In the genomic region with DNA sequence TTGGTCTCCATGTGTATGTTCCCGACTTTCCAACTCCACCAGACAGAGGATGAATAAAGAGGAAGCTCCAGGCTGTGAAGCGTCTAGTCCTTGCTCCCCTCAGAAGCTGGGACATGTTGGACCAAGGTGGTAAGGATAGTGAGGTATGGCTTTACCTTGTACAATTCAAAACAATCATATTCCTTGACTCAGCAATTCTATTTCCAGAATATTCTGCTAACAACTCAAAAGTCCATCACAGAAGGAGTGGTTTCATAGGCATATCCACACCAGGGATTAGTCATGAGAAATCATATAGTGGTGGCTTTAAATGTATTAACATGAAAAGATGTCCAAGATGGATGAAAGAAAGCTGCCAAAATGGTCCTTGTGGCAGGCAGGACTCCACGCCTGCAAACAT, we compare ENCODE assay signal across 23 cellular contexts. TPM values are rescaled to one million over a fixed set of nuclear protein-coding genes. Genes with fewer than 3 reads are reported as not detected.
DNase-seq lines count a peak whose midpoint lies in the region; ATAC-seq and TF ChIP-seq lines count a peak whose summit lies in the region.
"Had no signal": no experiment of that assay in that cellular context is flagged by ENCODE, and none has a peak within 500 bp of the region (broad histone marks: within the 10 kb centered on the region; RNA-seq: fewer than 3 reads in every experiment).

No MANE protein-coding gene starts in this region.

- H3K27ac ChIP-seq in heart left ventricle (peak overlapping the region; percentile 35 to 77 (median 60)), angular gyrus (ENCODE audit: low read depth, low read length) (peak overlapping the region; percentile 4), lower lobe of right lung (peak overlapping the region; percentile 38), thyroid gland (peak overlapping the region in 2 of 3 donors; percentile 44 to 70), sigmoid colon (peak overlapping the region in 2 of 4 donors; percentile 15 to 36)
- H3K27ac ChIP-seq: HL-60, suprapubic skin, vagina had no signal

- H3K27me3 ChIP-seq in heart left ventricle (no peaks in the 10 kb centered on the region), lower lobe of right lung (ENCODE audit: low read depth) (no peaks in the 10 kb centered on the region), thyroid gland (no peaks in the 10 kb centered on the region), sigmoid colon (no peaks in the 10 kb centered on the region)
- H3K27me3 ChIP-seq: BLaER1 treated with 17β-estradiol and CSF1 and Interleukin-3, amounts not matched to agents 10 nM and 100 nM; suprapubic skin; vagina had no signal

- H3K9me3 ChIP-seq in heart left ventricle (no peaks in the 10 kb centered on the region), lower lobe of right lung (no peaks in the 10 kb centered on the region), thyroid gland (no peaks in the 10 kb centered on the region), sigmoid colon (no peaks in the 10 kb centered on the region)
- H3K9me3 ChIP-seq: BLaER1 treated with 17β-estradiol and CSF1 and Interleukin-3, amounts not matched to agents 10 nM and 100 nM; HAP-1; suprapubic skin; vagina had no signal

- TF ChIP-seq POLR2A in heart left ventricle (IDR thresholded peaks at IDR 0.05) (no peak), thyroid gland (IDR thresholded peaks at IDR 0.05) (no peak), sigmoid colon (IDR thresholded peaks at IDR 0.05) (no peak)

- no peak for TF ChIP-seq EP300 in sigmoid colon (IDR thresholded peaks at IDR 0.05)

- no peak for TF ChIP-seq CTCF in heart left ventricle (IDR thresholded peaks at IDR 0.05)
- no peak for TF ChIP-seq CTCF in lower lobe of right lung (IDR thresholded peaks at IDR 0.05)
- TF ChIP-seq CTCF in thyroid gland (IDR thresholded peaks at IDR 0.05), result no peak
- no peak for TF ChIP-seq CTCF in sigmoid colon (IDR thresholded peaks at IDR 0.05)

- H3K4me3 ChIP-seq in heart left ventricle (no peak overlapping the region), lower lobe of right lung (no peak overlapping the region), thyroid gland (replicated peaks in 1 of 3) (no peak overlapping the region), sigmoid colon (no peak overlapping the region)
- H3K4me3 ChIP-seq: BLaER1 treated with 17β-estradiol and CSF1 and Interleukin-3, amounts not matched to agents 10 nM and 100 nM; HAP-1; suprapubic skin; vagina had no signal

- DNase-seq in heart left ventricle, result no peak
- DNase-seq in Right ventricle myocardium superior, result no peak
- no peak for DNase-seq in lower lobe of right lung
- DNase-seq in thyroid gland, result no peak
- DNase-seq in NK-92 (lab: John Stamatoyannopoulos, UW; ENCODE audit: unreplicated experiment), result no peak
- no peak for DNase-seq in NCI-H510A treated with DMSO at 0.1 percent for 48 hours (lab: John Stamatoyannopoulos, UW)
- DNase-seq in sigmoid colon, result no peak
- DNase-seq: activated CD4-positive, alpha-beta T cell treated with anti-CD3 and anti-CD28 coated beads for 36 hours; effector CD8-positive, alpha-beta T cell; NCI-H1048; NCI-H187 treated with DMSO at 0.1 percent for 48 hours; NCI-H526 treated with DMSO at 0.1 percent for 48 hours; occipital lobe; small intestine; stimulated activated CD4-positive, alpha-beta T cell treated with anti-CD3 and anti-CD28 coated beads, Interleukin-2, amount 100 ng/mL, for 24 hours; T-helper 2 cell had no signal

- peaks cover 0 to 69% (median 42%) of the 10 kb centered on the region in 9 donors for H3K36me3 ChIP-seq in heart left ventricle
- peaks cover 69% of the 10 kb centered on the region for H3K36me3 ChIP-seq in lower lobe of right lung
- H3K36me3 ChIP-seq in thyroid gland, result peaks cover 4 to 6% of the 10 kb centered on the region in 2 donors
- H3K36me3 ChIP-seq in sigmoid colon, result peaks cover 0 to 33% (median 3%) of the 10 kb centered on the region in 4 donors

- 75 to 87% (median 81%) methylated on average over 3 of the region's 3 CpGs for WGBS in heart left ventricle, 4 donors
- 84 to 88% methylated on average over 3 of the region's 3 CpGs for WGBS in thyroid gland, 2 donors
- 92 to 93% methylated on average over 3 of the region's 3 CpGs for WGBS in sigmoid colon, 2 donors

- intact Hi-C loops in heart left ventricle (cut with DNase I) (loop anchor here in 4 of 10 donors (5.0 kb wide), 3 partner anchors 36 to 46 kb away; partner anchors contain the start of gene SDCBP2 (in 2 of the 4)), Right ventricle myocardium superior (cut with DNase I) (loop anchor here (5.0 kb wide), 1 partner anchor 46 kb away; the partner anchor contains the start of gene SDCBP2), lower lobe of right lung (cut with DNase I) (no loop called here), thyroid gland (cut with DNase I) (no loop called here), sigmoid colon (cut with DNase I) (no loop called here)

- H3K4me1 ChIP-seq in heart left ventricle, result peaks cover 8 to 84% (median 68%) of the 10 kb centered on the region in 12 donors
- H3K4me1 ChIP-seq in lower lobe of right lung, result peaks cover 91% of the 10 kb centered on the region
- H3K4me1 ChIP-seq in thyroid gland, result peaks cover 63 to 87% of the 10 kb centered on the region in 2 donors
- peaks cover 0 to 65% (median 48%) of the 10 kb centered on the region in 4 donors for H3K4me1 ChIP-seq in sigmoid colon
- H3K4me1 ChIP-seq: HAP-1 had no signal

- ATAC-seq in heart left ventricle (no peak), Right ventricle myocardium superior (ENCODE audit: poor library complexity) (no peak), lower lobe of right lung (no peak)
- ATAC-seq: activated CD4-positive, alpha-beta T cell treated with anti-CD3 and anti-CD28 coated beads for 36 hours; esophagus mucosa had no signal

RNA-seq across cellular contexts. Expression of gene FKBP1A, which starts 19.8 kb away (rescaled TPM):
- total RNA-seq in heart left ventricle (100 to 1,000 TPM in 8 of 9 donors, 10 to 100 TPM in 1; 71.3 to 316 (median 144) TPM), Right ventricle myocardium superior (112 TPM), lower lobe of right lung (291 TPM), thyroid gland (100 to 1,000 TPM; 142 to 272 (median 189) TPM), sigmoid colon (100 to 1,000 TPM in 1 of 4 donors, 10 to 100 TPM in 3; 71.7 to 118 (median 85.3) TPM)
- polyA plus RNA-seq in heart left ventricle (100 to 1,000 TPM in 1 of 2 donors, 10 to 100 TPM in 1; 89.6 to 401 TPM), sigmoid colon (100 to 1,000 TPM; 296 to 515 (median 374) TPM)

RNA-seq across cellular contexts. Expression of gene SDCBP2, which starts 44.1 kb away (rescaled TPM):
- total RNA-seq in heart left ventricle (1 to 10 TPM in 8 of 9 donors, under 1 TPM in 1; 0.65 to 4.2 (median 2.1) TPM), Right ventricle myocardium superior (2.5 TPM), lower lobe of right lung (10.8 TPM), thyroid gland (10 to 100 TPM; 18.0 to 37.6 (median 34.7) TPM), sigmoid colon (1 to 10 TPM; 1.1 to 3.6 (median 1.9) TPM)
- polyA plus RNA-seq in heart left ventricle (1 to 10 TPM; 1.8 to 3.6 TPM), sigmoid colon (100 to 1,000 TPM; 229 to 724 (median 339) TPM)
